ENCODE assay signal across 13 cellular contexts in the genomic region with DNA sequence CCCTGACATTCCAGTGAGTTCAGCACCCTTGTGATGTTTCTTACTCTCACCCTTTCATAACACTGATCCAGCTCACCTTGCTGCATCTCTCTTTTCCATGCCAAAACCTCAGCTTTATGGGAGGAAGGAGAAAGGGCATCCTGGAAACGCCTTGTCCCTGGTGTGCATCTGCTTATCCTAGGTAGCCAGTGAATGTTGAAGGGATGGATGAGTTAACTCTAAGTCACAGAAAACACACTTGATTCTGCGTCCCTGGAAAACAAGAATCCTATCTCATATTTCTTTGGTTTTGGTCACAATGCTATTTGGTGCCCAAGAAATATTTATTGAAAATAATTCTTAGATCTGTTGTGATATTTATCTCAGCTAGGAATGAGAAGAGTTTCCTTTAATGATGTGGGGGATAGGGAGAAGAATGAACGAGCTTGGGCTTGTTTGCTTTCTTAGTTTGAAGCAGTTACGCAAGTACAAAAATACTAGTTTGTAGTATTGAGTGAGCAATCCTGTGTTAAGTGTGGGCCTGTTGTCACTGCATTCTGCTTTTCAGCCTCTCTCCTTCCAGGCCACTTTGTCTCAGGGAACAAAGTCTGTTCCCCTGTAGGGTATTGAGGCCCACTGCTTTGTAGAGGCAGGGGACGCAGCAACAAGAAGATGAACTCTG.
A peak's percentile ranks its signal among the peaks of the same experiment; 100 is the strongest.
DNase-seq lines count a peak whose midpoint lies in the region; ATAC-seq and TF ChIP-seq lines count a peak whose summit lies in the region.
"Had no signal": no experiment of that assay in that cellular context is flagged by ENCODE, and none has a peak within 500 bp of the region (broad histone marks: within the 10 kb centered on the region; RNA-seq: fewer than 3 reads in every experiment).

No MANE protein-coding gene starts in this region.

- CTCF ChIA-PET in Panc1 (lab: Charles Lee) = no interaction called here

- H4K8ac ChIP-seq in trophoblast cell (ENCODE audit: low read depth, low read length) (no peak overlapping the region), H9 (replicated peaks; ENCODE audit: insufficient read length, low read depth, low read length) (no peak overlapping the region)

- no peak overlapping the region for H4K5ac ChIP-seq in H9 (ENCODE audit: insufficient read length, low read depth, low read length)

- H3K18ac ChIP-seq in trophoblast cell (ENCODE audit: low read length) (no peak overlapping the region), H9 (ENCODE audit: insufficient read length, low read depth, low read length) (no peak overlapping the region)

- H3K79me1 ChIP-seq in trophoblast cell (ENCODE audit: low read length) (peaks cover 4% of the 10 kb centered on the region), H9 (ENCODE audit: insufficient read depth, low read depth, low read length, poor library complexity, severe bottlenecking) (no peaks in the 10 kb centered on the region)

- H4K91ac ChIP-seq in trophoblast cell (ENCODE audit: low read depth, low read length) (peak overlapping the region; percentile 26), H9 (ENCODE audit: insufficient read length, low read depth, low read length) (no peak overlapping the region)

- no peaks in the 10 kb centered on the region for H4K20me1 ChIP-seq in H9 (ENCODE audit: control insufficient read depth, insufficient read depth, insufficient read length)

- H3K9me3 Mint-ChIP-seq in H9 = no peaks in the 10 kb centered on the region

- no peak overlapping the region for H3K14ac ChIP-seq in trophoblast cell (ENCODE audit: low read length)
- H3K14ac ChIP-seq in H9 (ENCODE audit: insufficient read depth, low read length) = no peak overlapping the region

- POLR2A ChIA-PET in Panc1 (lab: Charles Lee) = no interaction called here

- H3K4me3 Mint-ChIP-seq in H9 = no peak overlapping the region
- H3K4me3 Mint-ChIP-seq: T-helper 17 cell had no signal

- H3K9me3 ChIP-seq in Panc1 (ENCODE audit: control insufficient read depth, insufficient read depth, low read depth, low read length) (no peaks in the 10 kb centered on the region), trophoblast cell (ENCODE audit: insufficient read depth, low read depth, low read length) (no peaks in the 10 kb centered on the region), H9 (ENCODE audit: control insufficient read depth, low read depth, low read length) (no peaks in the 10 kb centered on the region)

- no peak overlapping the region for H3K4me2 ChIP-seq in trophoblast cell (ENCODE audit: low read length)
- no peak overlapping the region for H3K4me2 ChIP-seq in H9 (ENCODE audit: insufficient read depth, insufficient read length, low read length)

- TF ChIP-seq CTCF in Panc1 (IDR thresholded peaks at IDR 0.05) = no peak
- no peak for TF ChIP-seq CTCF in epithelial cell of esophagus (IDR thresholded peaks at IDR 0.05; ENCODE audit: insufficient read depth, low read depth, low read length, missing control alignments)
- TF ChIP-seq CTCF in H9 (conservative IDR thresholded peaks at IDR 0.05) = no peak

- no peak overlapping the region for H2AK5ac ChIP-seq in trophoblast cell (ENCODE audit: low read length)
- no peak overlapping the region for H2AK5ac ChIP-seq in H9 (ENCODE audit: insufficient read length, low read length)

- no peak overlapping the region for H3K56ac ChIP-seq in H9 (ENCODE audit: insufficient read length, low read depth, low read length)

- no peaks in the 10 kb centered on the region for H3K23me2 ChIP-seq in H9 (ENCODE audit: insufficient read length, low read depth, low read length, poor library complexity, severe bottlenecking)

- DNase-seq in EL (peak; percentile 43), Panc1 (ENCODE audit: low read depth, low spot score) (no peak), epithelial cell of esophagus (ENCODE audit: low read depth) (peak; percentile 89), trophoblast cell (no peak), NCI-H2029 treated with DMSO at 0.1 percent for 48 hours (lab: John Stamatoyannopoulos, UW) (no peak), left colon (no peak), H9 (no peak)
- DNase-seq: anterior cingulate cortex; MG63; NCI-H2227 treated with DMSO at 0.1 percent for 48 hours; stimulated activated CD4-positive, alpha-beta T cell treated with anti-CD3 and anti-CD28 coated beads, Interleukin-4, amount 100 ng/mL, for 1 hour; T-helper 17 cell had no signal

- in situ Hi-C loops in Panc1 (cut with HindIII; ENCODE audit: low pct_unique_long_range_greater_than_20kb, low sequenced_read_pairs) = no loop called here

- peaks cover 29% of the 10 kb centered on the region for H3K4me1 ChIP-seq in Panc1 (ENCODE audit: control insufficient read depth, insufficient read depth, low read length)
- no peaks in the 10 kb centered on the region for H3K4me1 ChIP-seq in trophoblast cell (ENCODE audit: control insufficient read depth in 1 of 2, insufficient read depth in 2 of 2, low read length in 2 of 2)
- H3K4me1 ChIP-seq in H9 (ENCODE audit: insufficient read depth, low read length) = no peaks in the 10 kb centered on the region

- H3K27ac Mint-ChIP-seq in H9 = no peak overlapping the region
- H3K27ac Mint-ChIP-seq: T-helper 17 cell had no signal

- H2BK120ac ChIP-seq in trophoblast cell (ENCODE audit: insufficient read depth, low read length, poor library complexity) (no peak overlapping the region), H9 (ENCODE audit: low read depth, low read length, poor library complexity, severe bottlenecking) (no peak overlapping the region)

- H2BK5ac ChIP-seq in trophoblast cell (ENCODE audit: low read depth, low read length, poor library complexity) = no peak overlapping the region
- no peak overlapping the region for H2BK5ac ChIP-seq in H9 (ENCODE audit: insufficient read length, low read length)

- no peak overlapping the region for H2BK20ac ChIP-seq in H9 (ENCODE audit: low read depth, low read length, poor library complexity, severe bottlenecking)

- H4K12ac ChIP-seq in trophoblast cell (ENCODE audit: low read depth, low read length) = no peak overlapping the region

- H3K4me1 Mint-ChIP-seq in H9 = no peaks in the 10 kb centered on the region

- H3K36me3 ChIP-seq in Panc1 (ENCODE audit: control insufficient read depth, insufficient read depth, low read length) (no peaks in the 10 kb centered on the region), trophoblast cell (ENCODE audit: control insufficient read depth in 1 of 2, insufficient read depth in 2 of 2, low read length in 2 of 2) (no peaks in the 10 kb centered on the region)

- H3K27me3 Mint-ChIP-seq in H9 (ENCODE audit: low read depth) = no peaks in the 10 kb centered on the region
- H3K27me3 Mint-ChIP-seq: T-helper 17 cell had no signal

- intact Hi-C loops in Panc1 (cut with micrococcal nuclease; ENCODE audit: unreplicated experiment) (no loop called here), left colon (cut with DNase I, micrococcal nuclease) (no loop called here)

- no peak overlapping the region for H3T11ph ChIP-seq in H9 (ENCODE audit: low read length)

- H3K23ac ChIP-seq in trophoblast cell (ENCODE audit: low read length) (no peak overlapping the region), H9 (ENCODE audit: insufficient read length, low read depth, low read length) (no peak overlapping the region)

- no peak for ATAC-seq in Panc1
- no peak for ATAC-seq in HG03095 (IDR thresholded peaks at IDR 0.05; ENCODE audit: unreplicated experiment)
- no peak for ATAC-seq in left colon
- ATAC-seq: T-helper 17 cell had no signal

- H3K27ac ChIP-seq in Panc1 (ENCODE audit: low read length) = peak overlapping the region; percentile 32; the same call in 1 of the 2 replicates
- peak overlapping the region; percentile 56 for H3K27ac ChIP-seq in trophoblast cell (ENCODE audit: low read depth, low read length)
- no peak overlapping the region for H3K27ac ChIP-seq in H9 (ENCODE audit: insufficient read length, low read depth, low read length)

- no CpG with 5 or more reads among the region's 5 CpGs for WGBS in trophoblast cell (ENCODE audit: extremely low coverage, insufficient coverage, insufficient read length)
- no CpG with 5 or more reads among the region's 5 CpGs for WGBS in H9 (ENCODE audit: extremely low coverage, insufficient read length, low lambda C conversion rate)

- no peak overlapping the region for H2AFZ ChIP-seq in trophoblast cell (ENCODE audit: insufficient read depth, low read length, poor library complexity)
- no peak overlapping the region for H2AFZ ChIP-seq in H9 (ENCODE audit: low read length)

- H2BK15ac ChIP-seq in H9 (ENCODE audit: low read depth, low read length) = no peak overlapping the region

- H3K4me3 ChIP-seq in Panc1 (ENCODE audit: low read depth in 2 of 2, low read length in 2 of 2) (no peak overlapping the region), epithelial cell of esophagus (ENCODE audit: low read length) (no peak overlapping the region), trophoblast cell (ENCODE audit: low read depth, low read length) (no peak overlapping the region)
- H3K4me3 ChIP-seq: MG63 had no signal

- H3K4ac ChIP-seq in trophoblast cell (ENCODE audit: low read depth, low read length) (no peak overlapping the region), H9 (ENCODE audit: low read depth, low read length) (no peak overlapping the region)

- no peak overlapping the region for H3K9ac ChIP-seq in trophoblast cell (ENCODE audit: low read length)
- no peak overlapping the region for H3K9ac ChIP-seq in H9 (ENCODE audit: extremely low read depth, insufficient read length, low read length)

- peak overlapping the region; percentile 5 for H2BK12ac ChIP-seq in trophoblast cell (ENCODE audit: low read length)
- H2BK12ac ChIP-seq in H9 (ENCODE audit: insufficient read length, low read depth, low read length) = no peak overlapping the region

- peaks cover 2% of the 10 kb centered on the region for H3K79me2 ChIP-seq in trophoblast cell (ENCODE audit: control insufficient read depth, insufficient read depth, low read length, poor library complexity)
- H3K79me2 ChIP-seq in H9 (ENCODE audit: insufficient read depth, low read length) = no peaks in the 10 kb centered on the region

- H3K27me3 ChIP-seq in Panc1 (ENCODE audit: control insufficient read depth, insufficient read depth, low read length) (no peaks in the 10 kb centered on the region), trophoblast cell (ENCODE audit: insufficient read depth, low read length) (no peaks in the 10 kb centered on the region), H9 (ENCODE audit: insufficient read depth, low read length) (no peaks in the 10 kb centered on the region)
- H3K27me3 ChIP-seq: MG63 had no signal

- no TSS peak for BruUV-seq in Panc1 (replicated peaks; lab: Mats Ljungman, UMichigan)

- no peaks in the 10 kb centered on the region for H3K36me3 Mint-ChIP-seq in H9 (ENCODE audit: insufficient read depth in 1 of 3, low read depth in 3 of 3)

Comparison
In these comparisons a context has a peak if more than half of its experiments do, and no peak if none do; other contexts are left out.
1. DNase-seq: peak in EL (single experiment) and epithelial cell of esophagus (single experiment); none in Panc1 (single experiment), trophoblast cell (0 of 2), NCI-H2029 treated with DMSO at 0.1 percent for 48 hours (single experiment), left colon (0 of 2) and H9 (single experiment).